In the genomic region with DNA sequence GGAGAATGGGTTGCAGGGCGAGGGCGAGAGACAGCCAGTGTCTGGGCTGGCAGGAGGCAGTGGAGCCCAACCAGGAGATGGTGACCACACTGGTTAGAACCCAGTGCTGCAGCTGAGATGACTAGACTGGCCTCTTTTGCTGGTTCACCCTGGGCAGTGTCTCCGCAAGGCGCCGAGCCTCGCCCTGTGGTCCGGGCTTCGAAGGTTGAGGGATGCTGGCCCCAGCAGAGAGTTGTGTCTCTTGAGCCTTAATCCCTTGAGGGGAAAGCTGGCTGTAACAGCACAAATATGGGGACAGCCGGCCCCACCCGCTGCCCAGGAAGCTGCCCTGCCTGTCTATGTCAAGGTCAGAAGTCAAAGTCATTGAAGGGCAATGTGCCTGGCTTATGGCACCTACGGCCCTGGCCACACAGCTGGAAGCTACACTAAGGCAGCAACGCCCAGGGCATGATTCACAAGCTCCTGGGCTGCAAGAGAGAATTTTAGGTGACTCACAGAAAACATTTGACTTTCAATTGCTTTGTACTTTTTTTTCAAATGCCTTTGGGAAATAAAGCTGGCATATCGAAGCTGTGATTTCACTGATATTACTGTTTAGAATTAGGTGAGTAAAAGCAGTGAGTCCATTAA, we compare ENCODE assay signal across 13 cellular contexts. TPM values are rescaled to one million over a fixed set of nuclear protein-coding genes. Genes with fewer than 3 reads are reported as not detected.
DNase-seq lines count a peak whose midpoint lies in the region; ATAC-seq, FAIRE-seq and TF ChIP-seq lines count a peak whose summit lies in the region.
"Had no signal": no experiment of that assay in that cellular context is flagged by ENCODE, and none has a peak within 500 bp of the region (broad histone marks: within the 10 kb centered on the region; RNA-seq: fewer than 3 reads in every experiment).

No MANE protein-coding gene starts in this region.

- H3K9me3 ChIP-seq in PC-3 (ENCODE audit: low read length) (no peaks in the 10 kb centered on the region), endothelial cell of umbilical vein (replicated peaks; ENCODE audit: control insufficient read depth, insufficient read depth, low read length) (no peaks in the 10 kb centered on the region), esophagus muscularis mucosa (peaks cover 0 to 19% (median 12%) of the 10 kb centered on the region in 4 donors)

- FAIRE-seq in endothelial cell of umbilical vein (lab: Jason Lieb, UNC): no peak
- FAIRE-seq: G401.6 had no signal

- no peak for TF ChIP-seq EP300 in esophagus muscularis mucosa (IDR thresholded peaks at IDR 0.05)

- H2AFZ ChIP-seq in PC-3 (ENCODE audit: low read length): no peak overlapping the region
- H2AFZ ChIP-seq in endothelial cell of umbilical vein (ENCODE audit: low read depth, low read length): no peak overlapping the region

- TF ChIP-seq POLR2A in endothelial cell of umbilical vein (IDR thresholded peaks at IDR 0.05; ENCODE audit: low read depth, low read length): no peak
- TF ChIP-seq POLR2A in esophagus muscularis mucosa (IDR thresholded peaks at IDR 0.05; ENCODE audit: low read depth): no peak

- no TSS peak for BruUV-seq in PC-3 (replicated peaks; lab: Mats Ljungman, UMichigan)
- BruUV-seq in endothelial cell of umbilical vein (replicated peaks; lab: Mats Ljungman, UMichigan): no TSS peak

- peak; percentile 94 for ATAC-seq in PC-3
- ATAC-seq: natural killer cell treated with Interleukin-12 subunit alpha and Interleukin-12 subunit beta and Interleukin-15 and Interleukin-18, amount 100 ng/mL, for 72 hours; T-helper 17 cell had no signal

- H3K4me1 ChIP-seq in PC-3 (ENCODE audit: insufficient read depth, low read length) (peaks cover 15% of the 10 kb centered on the region), endothelial cell of umbilical vein (ENCODE audit: control insufficient read depth, extremely low read depth, insufficient read depth, low read length) (no peaks in the 10 kb centered on the region), esophagus muscularis mucosa (peaks cover 0 to 4% (median 0%) of the 10 kb centered on the region in 4 donors)

- no peaks in the 10 kb centered on the region for H3K9me2 ChIP-seq in PC-3 (replicated peaks; ENCODE audit: low read length)

- no peaks in the 10 kb centered on the region for H4K20me1 ChIP-seq in PC-3 (ENCODE audit: low read length)
- no peaks in the 10 kb centered on the region for H4K20me1 ChIP-seq in endothelial cell of umbilical vein (replicated peaks; ENCODE audit: control insufficient read depth, extremely low read depth, insufficient read depth, low read length)

- H3K79me2 ChIP-seq in PC-3 (ENCODE audit: low read length) (no peaks in the 10 kb centered on the region), endothelial cell of umbilical vein (ENCODE audit: control insufficient read depth, insufficient read depth, low read length) (no peaks in the 10 kb centered on the region)

- H3K27me3 ChIP-seq in PC-3 (ENCODE audit: low read length) (peaks cover 7% of the 10 kb centered on the region; the same call in 1 of the 2 replicates), endothelial cell of umbilical vein (ENCODE audit: control insufficient read depth in 2 of 2, insufficient read depth in 2 of 2, low read length in 2 of 2) (peaks cover 6 to 9% of the 10 kb centered on the region in 2 experiments), esophagus muscularis mucosa (peaks cover 0 to 42% (median 4%) of the 10 kb centered on the region in 4 donors)

- no peaks in the 10 kb centered on the region for H3K36me3 ChIP-seq in PC-3 (ENCODE audit: low read depth, low read length)
- H3K36me3 ChIP-seq in endothelial cell of umbilical vein (ENCODE audit: control insufficient read depth in 2 of 2, extremely low read depth in 1 of 2, insufficient read depth in 2 of 2, low read length in 2 of 2): no peaks in the 10 kb centered on the region
- no peaks in the 10 kb centered on the region for H3K36me3 ChIP-seq in esophagus muscularis mucosa

- H3K27ac ChIP-seq in PC-3 (ENCODE audit: low read length) (peak overlapping the region; percentile 78; the same call in 1 of the 2 replicates), endothelial cell of umbilical vein (ENCODE audit: insufficient read depth, low read depth, low read length) (no peak overlapping the region), esophagus muscularis mucosa (replicated peaks in 1 of 4) (no peak overlapping the region)

- dilution Hi-C loops in endothelial cell of umbilical vein (cut with MboI; ENCODE audit: extremely low pct_ligation_motif_present, low sequenced_read_pairs): no loop called here

- 82% methylated on average over 13 of the region's 13 CpGs for WGBS in esophagus muscularis mucosa

- no peak overlapping the region for H3K9ac ChIP-seq in PC-3 (ENCODE audit: low read length)
- no peak overlapping the region for H3K9ac ChIP-seq in endothelial cell of umbilical vein (replicated peaks; ENCODE audit: extremely low read depth, insufficient read depth, low read length)

- POLR2A ChIA-PET in PC-3 (lab: Charles Lee; ENCODE audit: unreplicated experiment): interaction anchor here (0.6 kb wide), 2 partner anchors 176 to 797 kb away, joined by 3 read pairs; no protein-coding TSS in a partner anchor
- POLR2A ChIA-PET in endothelial cell of umbilical vein (lab: Charles Lee): no interaction called here

- no peak for TF ChIP-seq CTCF in PC-3 (conservative IDR thresholded peaks at IDR 0.05; ENCODE audit: low read depth, low read length)
- TF ChIP-seq CTCF in endothelial cell of umbilical vein (IDR thresholded peaks at IDR 0.05; ENCODE audit: extremely low read depth in 1 of 2, insufficient read depth in 1 of 2, low read depth in 1 of 2, low read length in 2 of 2): no peak
- no peak for TF ChIP-seq CTCF in esophagus muscularis mucosa (IDR thresholded peaks at IDR 0.05)

- H3K4me3 ChIP-seq in PC-3 (ENCODE audit: low read length): no peak overlapping the region; the same call in 1 of the 2 replicates
- no peak overlapping the region for H3K4me3 ChIP-seq in endothelial cell of umbilical vein (replicated peaks in 1 of 3; ENCODE audit: insufficient read depth in 1 of 3, low read depth in 1 of 3, low read length in 3 of 3)
- no peak overlapping the region for H3K4me3 ChIP-seq in esophagus muscularis mucosa

- no peaks in the 10 kb centered on the region for H3K9me1 ChIP-seq in endothelial cell of umbilical vein (replicated peaks; ENCODE audit: control insufficient read depth, extremely low read depth, insufficient read depth, low read length)

- H3K4me2 ChIP-seq in PC-3 (ENCODE audit: low read length): peak overlapping the region; percentile 82; the same call in 1 of the 2 replicates
- H3K4me2 ChIP-seq in endothelial cell of umbilical vein (ENCODE audit: insufficient read depth, low read length): no peak overlapping the region

- intact Hi-C loops in PC-3 (cut with micrococcal nuclease) (loop anchor here (1.0 kb wide), 2 partner anchors 35 to 223 kb away; no protein-coding TSS in a partner anchor), endothelial cell of umbilical vein (cut with micrococcal nuclease) (no loop called here), esophagus muscularis mucosa (cut with DNase I) (no loop called here)

- H3F3A ChIP-seq in PC-3 (ENCODE audit: low read length, unreplicated experiment): no peaks in the 10 kb centered on the region

- CTCF ChIA-PET in PC-3 (lab: Charles Lee) (interaction anchor here (0.6 to 1.1 kb wide), 5 partner anchors 32 to 495 kb away, joined by 3 to 14 read pairs (median 4); no protein-coding TSS in a partner anchor), endothelial cell of umbilical vein (lab: Charles Lee) (interaction anchor here (0.9 to 1.7 kb wide), 9 partner anchors 10 to 495 kb away, joined by 3 to 6 read pairs (median 4); partner anchors contain the start of gene ATP6V0E1)

- DNase-seq in ELR (ENCODE audit: low read depth) (peak; percentile 90), PC-3 (peak; percentile 90), endothelial cell of umbilical vein (ENCODE audit: low read depth, low spot score) (no peak), non-pigmented ciliary epithelial cell (ENCODE audit: low read depth) (peak; percentile 49), medulla oblongata (ENCODE audit: extremely low spot score) (no peak), esophagus muscularis mucosa (ENCODE audit: extremely low spot score) (no peak), OCI-M1 (lab: John Stamatoyannopoulos, UW) (no peak)
- DNase-seq in NK-92 treated with Interleukin-12 subunit alpha and Interleukin-12 subunit beta, amount 100 ng/mL, for 24 hours (lab: John Stamatoyannopoulos, UW): no peak
- DNase-seq: stimulated activated CD4-positive, alpha-beta T cell treated with anti-CD3 and anti-CD28 coated beads, Interleukin-1b, Interleukin-23, amount 100 ng/mL, for 48 hours; T-helper 17 cell had no signal

TF ChIP-seq in endothelial cell of umbilical vein, 7 proteins besides CTCF, POLR2A, EP300 and RAD21:
- TF ChIP-seq FOS (IDR thresholded peaks at IDR 0.05; ENCODE audit: borderline replicate concordance, insufficient read depth, low read length) (peak; percentile 43), JUN (IDR thresholded peaks at IDR 0.05; ENCODE audit: borderline replicate concordance, insufficient read depth, insufficient read length, low read depth) (no peak)

RNA-seq across cellular contexts. Expression of gene NKX2-5, which starts 33.3 kb away (rescaled TPM):
- total RNA-seq in PC-3 (2014; rRNA removed) (not detected in 2 replicates), endothelial cell of umbilical vein (not detected in 2 replicates), esophagus muscularis mucosa (not detected)
- polyA plus RNA-seq in endothelial cell of umbilical vein: 0.29 TPM in 1 of 2 replicates, not detected in the other
- polyA plus RNA-seq in endothelial cell of umbilical vein (2011; cell fraction: cytosol; rRNA removed): 0.04 TPM in 1 of 2 replicates, not detected in the other
- not detected in 2 replicates for polyA plus RNA-seq in endothelial cell of umbilical vein (2011; cell fraction: nucleus; rRNA removed)
- polyA plus RNA-seq in endothelial cell of umbilical vein (2012): not detected in 2 replicates
- not detected in 2 replicates for polyA minus RNA-seq in endothelial cell of umbilical vein
- polyA minus RNA-seq in endothelial cell of umbilical vein (2011; cell fraction: cytosol; rRNA and poly(A)+ RNA removed): not detected
- not detected in 2 replicates for polyA minus RNA-seq in endothelial cell of umbilical vein (2011; cell fraction: nucleus; rRNA and poly(A)+ RNA removed)
- total RNA-seq: cerebellum; natural killer cell treated with Interleukin-12 subunit alpha and Interleukin-12 subunit beta and Interleukin-15 and Interleukin-18, amount 100 ng/mL, for 72 hours; T-helper 17 cell had no signal

RNA-seq across cellular contexts. Expression of gene BNIP1, which starts 57.4 kb away (rescaled TPM):
- total RNA-seq in PC-3 (2014; rRNA removed) (17.0 and 21.5 TPM in 2 replicates), endothelial cell of umbilical vein (15.7 and 19.7 TPM in 2 replicates), esophagus muscularis mucosa (1 to 10 TPM; 5.4 to 9.4 (median 8.3) TPM)
- 21.7 and 22.6 TPM in 2 replicates for polyA plus RNA-seq in endothelial cell of umbilical vein
- polyA plus RNA-seq in endothelial cell of umbilical vein (2011; cell fraction: cytosol; rRNA removed): 26.5 and 28.0 TPM in 2 replicates
- polyA plus RNA-seq in endothelial cell of umbilical vein (2011; cell fraction: nucleus; rRNA removed): 23.8 and 27.3 TPM in 2 replicates
- polyA plus RNA-seq in endothelial cell of umbilical vein (2012): 13.6 and 14.8 TPM in 2 replicates
- 11.5 and 11.6 TPM in 2 replicates for polyA minus RNA-seq in endothelial cell of umbilical vein
- polyA minus RNA-seq in endothelial cell of umbilical vein (2011; cell fraction: cytosol; rRNA and poly(A)+ RNA removed): 5.1 TPM
- 6.7 and 7.2 TPM in 2 replicates for polyA minus RNA-seq in endothelial cell of umbilical vein (2011; cell fraction: nucleus; rRNA and poly(A)+ RNA removed)

Comparison
In these comparisons a context has a peak if more than half of its experiments do, and no peak if none do; other contexts are left out.
1. DNase-seq: peak in ELR (single experiment), PC-3 (single experiment) and non-pigmented ciliary epithelial cell (single experiment); none in endothelial cell of umbilical vein (single experiment), medulla oblongata (single experiment), esophagus muscularis mucosa (single experiment), NK-92 treated with Interleukin-12 subunit alpha and Interleukin-12 subunit beta, amount 100 ng/mL, for 24 hours (single experiment) and OCI-M1 (single experiment).